27 cellular contexts compared by ENCODE assay signal in genomic region chr2:181760521-181760920, GRCh38.
"Had no signal": no experiment of that assay in that cellular context is flagged by ENCODE, and none has a peak within 500 bp of the region (broad histone marks: within the 10 kb centered on the region; RNA-seq: fewer than 3 reads in every experiment).

No MANE protein-coding gene starts in this region.

- H3K36me3 Mint-ChIP-seq: activated naive CD4-positive, alpha-beta T cell treated with anti-CD3 and anti-CD28 coated beads, Interleukin-2, amount 50 U/mL, for 24 hours had no signal

- H3K27me3 ChIP-seq: Peyer's patch, SJSA1 had no signal

- H3K4me1 ChIP-seq: Peyer's patch, SJSA1 had no signal

- H3K36me3 ChIP-seq: Peyer's patch, SJSA1 had no signal

- DNase-seq: activated CD4-positive, alpha-beta T cell treated with anti-CD3 and anti-CD28 coated beads for 48 hours; activated CD4-positive, alpha-beta T cell treated with anti-CD3 and anti-CD28 coated beads, Interleukin-2, amount 50 U/mL, for 4 hours; activated CD4-positive, CD25-positive, alpha-beta regulatory T cell treated with anti-CD3 and anti-CD28 coated beads, Interleukin-2, amount 50 U/mL, for 72 hours; activated CD8-positive, alpha-beta memory T cell treated with anti-CD3 and anti-CD28 coated beads, Interleukin-2, amount 50 U/mL, for 48 hours; activated CD8-positive, alpha-beta T cell treated with anti-CD3 and anti-CD28 coated beads, Interleukin-2, amount 10 ng/mL, durations not matched to agents 7 days and 5 days; activated effector memory CD4-positive, alpha-beta T cell treated with Interleukin-2 at 50 U/mL for 16 hours; activated naive CD4-positive, alpha-beta T cell; activated T-cell treated with anti-CD3 and anti-CD28 coated beads, Interleukin-2, amount 50 U/mL, for 24 hours; aorta; central memory CD4-positive, alpha-beta T cell; KG1; NCI-H1092; NCI-H1417; NCI-H2029; NCI-H2107; NCI-H2171 treated with DMSO at 0.1 percent for 48 hours; NCI-H226; NCI-H526 treated with DMSO at 0.1 percent for 48 hours; NCI-H82; Peyer's patch; Right ventricle myocardium superior; T-helper 17 cell; T-helper 9 cell had no signal

- H3K4me3 ChIP-seq: Peyer's patch, SJSA1 had no signal

- H3K4me1 Mint-ChIP-seq: activated naive CD4-positive, alpha-beta T cell treated with anti-CD3 and anti-CD28 coated beads, Interleukin-2, amount 50 U/mL, for 24 hours; T-helper 17 cell had no signal

- H3K4me3 Mint-ChIP-seq: activated CD8-positive, alpha-beta T cell treated with anti-CD3 and anti-CD28 coated beads, Interleukin-2, amount 10 ng/mL, durations not matched to agents 7 days and 5 days; activated naive CD4-positive, alpha-beta T cell treated with anti-CD3 and anti-CD28 coated beads, Interleukin-2, amount 50 U/mL, for 24 hours; activated T-cell treated with anti-CD3 and anti-CD28 coated beads, Interleukin-2, amount 50 U/mL, for 24 hours; activated T-helper 1 cell treated with anti-CD3 and anti-CD28 coated beads, Interleukin-12 subunit alpha, Interleukin-12 subunit beta, Interleukin-2, Interleukin-4 antibody, amounts not matched to agents 30 ng/mL and 10 ng/mL and 1 ng/mL, durations not matched to agents 14 hours and 24 hours and 36 hours; T-helper 17 cell had no signal

- H3K9me3 ChIP-seq: Peyer's patch, SJSA1 had no signal

- H3K27ac Mint-ChIP-seq: activated CD8-positive, alpha-beta T cell treated with anti-CD3 and anti-CD28 coated beads, Interleukin-2, amount 10 ng/mL, durations not matched to agents 7 days and 5 days; activated naive CD4-positive, alpha-beta T cell treated with anti-CD3 and anti-CD28 coated beads, Interleukin-2, amount 50 U/mL, for 24 hours; activated T-cell treated with anti-CD3 and anti-CD28 coated beads, Interleukin-2, amount 50 U/mL, for 24 hours; activated T-helper 1 cell treated with anti-CD3 and anti-CD28 coated beads, Interleukin-12 subunit alpha, Interleukin-12 subunit beta, Interleukin-2, Interleukin-4 antibody, amounts not matched to agents 30 ng/mL and 10 ng/mL and 1 ng/mL, durations not matched to agents 14 hours and 24 hours and 36 hours; T-helper 17 cell had no signal

- H3K27ac ChIP-seq: Peyer's patch, RWPE1, SJSA1 had no signal

- H3K9me3 Mint-ChIP-seq: activated naive CD4-positive, alpha-beta T cell treated with anti-CD3 and anti-CD28 coated beads, Interleukin-2, amount 50 U/mL, for 24 hours had no signal
